1 cellular context compared by ENCODE assay signal in the genomic region with DNA sequence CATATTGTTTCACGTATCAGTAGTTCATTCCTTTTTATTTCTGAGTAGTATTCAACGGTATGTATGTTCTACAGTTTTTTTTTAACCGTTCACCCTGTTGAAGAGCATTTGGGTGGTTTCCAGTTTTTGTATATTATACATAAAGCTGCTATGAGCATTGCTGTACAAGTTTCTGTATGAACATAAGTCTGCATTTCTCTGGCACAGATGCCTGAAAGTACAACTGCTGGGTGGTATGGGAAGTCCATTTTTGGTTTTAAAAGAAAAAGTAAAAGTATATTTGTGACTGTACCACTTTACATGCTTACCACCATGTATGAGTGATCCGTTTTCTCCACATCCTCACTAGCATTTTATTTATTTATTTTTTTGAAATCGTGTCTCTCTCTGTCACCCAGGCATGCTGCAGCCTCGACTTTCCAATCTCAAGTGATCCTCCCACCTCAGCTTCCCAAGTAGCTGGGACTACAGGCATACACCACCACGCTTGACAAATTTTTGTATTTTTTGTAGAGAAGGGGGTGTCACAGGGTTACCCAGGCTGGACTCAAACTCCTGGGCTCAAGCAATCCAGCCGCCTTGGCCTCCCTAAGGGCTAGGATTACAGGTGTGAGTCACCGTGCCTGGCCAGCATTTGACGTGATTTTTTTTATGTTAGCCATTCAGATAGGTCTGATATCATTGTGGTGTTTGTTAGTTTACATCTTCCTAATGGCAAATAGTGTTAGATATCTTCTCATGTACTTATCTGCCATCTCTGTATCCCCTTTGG.
TF ChIP-seq lines count a peak whose summit lies in the region.

No MANE protein-coding gene starts in this region.

TF ChIP-seq in SK-N-SH treated with all-trans-retinoic acid at 6 μM for 48 hours, 23 proteins besides CTCF, POLR2A, EP300 and RAD21 (continued from another document):
- TF ChIP-seq, protein P1, sequence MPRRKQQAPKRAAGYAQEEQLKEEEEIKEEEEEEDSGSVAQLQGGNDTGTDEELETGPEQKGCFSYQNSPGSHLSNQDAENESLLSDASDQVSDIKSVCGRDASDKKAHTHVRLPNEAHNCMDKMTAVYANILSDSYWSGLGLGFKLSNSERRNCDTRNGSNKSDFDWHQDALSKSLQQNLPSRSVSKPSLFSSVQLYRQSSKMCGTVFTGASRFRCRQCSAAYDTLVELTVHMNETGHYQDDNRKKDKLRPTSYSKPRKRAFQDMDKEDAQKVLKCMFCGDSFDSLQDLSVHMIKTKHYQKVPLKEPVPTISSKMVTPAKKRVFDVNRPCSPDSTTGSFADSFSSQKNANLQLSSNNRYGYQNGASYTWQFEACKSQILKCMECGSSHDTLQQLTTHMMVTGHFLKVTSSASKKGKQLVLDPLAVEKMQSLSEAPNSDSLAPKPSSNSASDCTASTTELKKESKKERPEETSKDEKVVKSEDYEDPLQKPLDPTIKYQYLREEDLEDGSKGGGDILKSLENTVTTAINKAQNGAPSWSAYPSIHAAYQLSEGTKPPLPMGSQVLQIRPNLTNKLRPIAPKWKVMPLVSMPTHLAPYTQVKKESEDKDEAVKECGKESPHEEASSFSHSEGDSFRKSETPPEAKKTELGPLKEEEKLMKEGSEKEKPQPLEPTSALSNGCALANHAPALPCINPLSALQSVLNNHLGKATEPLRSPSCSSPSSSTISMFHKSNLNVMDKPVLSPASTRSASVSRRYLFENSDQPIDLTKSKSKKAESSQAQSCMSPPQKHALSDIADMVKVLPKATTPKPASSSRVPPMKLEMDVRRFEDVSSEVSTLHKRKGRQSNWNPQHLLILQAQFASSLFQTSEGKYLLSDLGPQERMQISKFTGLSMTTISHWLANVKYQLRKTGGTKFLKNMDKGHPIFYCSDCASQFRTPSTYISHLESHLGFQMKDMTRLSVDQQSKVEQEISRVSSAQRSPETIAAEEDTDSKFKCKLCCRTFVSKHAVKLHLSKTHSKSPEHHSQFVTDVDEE (CRISPR knock-in tag; IDR thresholded peaks at IDR 0.05) = no peak
- TF ChIP-seq TCF4 (CRISPR knock-in tag; IDR thresholded peaks at IDR 0.05; ENCODE audit: borderline replicate concordance) = no peak
- TF ChIP-seq, protein P2, sequence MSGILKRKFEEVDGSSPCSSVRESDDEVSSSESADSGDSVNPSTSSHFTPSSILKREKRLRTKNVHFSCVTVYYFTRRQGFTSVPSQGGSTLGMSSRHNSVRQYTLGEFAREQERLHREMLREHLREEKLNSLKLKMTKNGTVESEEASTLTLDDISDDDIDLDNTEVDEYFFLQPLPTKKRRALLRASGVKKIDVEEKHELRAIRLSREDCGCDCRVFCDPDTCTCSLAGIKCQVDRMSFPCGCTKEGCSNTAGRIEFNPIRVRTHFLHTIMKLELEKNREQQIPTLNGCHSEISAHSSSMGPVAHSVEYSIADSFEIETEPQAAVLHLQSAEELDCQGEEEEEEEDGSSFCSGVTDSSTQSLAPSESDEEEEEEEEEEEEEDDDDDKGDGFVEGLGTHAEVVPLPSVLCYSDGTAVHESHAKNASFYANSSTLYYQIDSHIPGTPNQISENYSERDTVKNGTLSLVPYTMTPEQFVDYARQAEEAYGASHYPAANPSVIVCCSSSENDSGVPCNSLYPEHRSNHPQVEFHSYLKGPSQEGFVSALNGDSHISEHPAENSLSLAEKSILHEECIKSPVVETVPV (CRISPR knock-in tag; IDR thresholded peaks at IDR 0.05) = no peak
- no peak for TF ChIP-seq BACH2 (CRISPR knock-in tag; IDR thresholded peaks at IDR 0.05; ENCODE audit: borderline replicate concordance)
- TF ChIP-seq PPARA (CRISPR knock-in tag; IDR thresholded peaks at IDR 0.05; ENCODE audit: borderline replicate concordance) = no peak
- TF ChIP-seq, protein P3, sequence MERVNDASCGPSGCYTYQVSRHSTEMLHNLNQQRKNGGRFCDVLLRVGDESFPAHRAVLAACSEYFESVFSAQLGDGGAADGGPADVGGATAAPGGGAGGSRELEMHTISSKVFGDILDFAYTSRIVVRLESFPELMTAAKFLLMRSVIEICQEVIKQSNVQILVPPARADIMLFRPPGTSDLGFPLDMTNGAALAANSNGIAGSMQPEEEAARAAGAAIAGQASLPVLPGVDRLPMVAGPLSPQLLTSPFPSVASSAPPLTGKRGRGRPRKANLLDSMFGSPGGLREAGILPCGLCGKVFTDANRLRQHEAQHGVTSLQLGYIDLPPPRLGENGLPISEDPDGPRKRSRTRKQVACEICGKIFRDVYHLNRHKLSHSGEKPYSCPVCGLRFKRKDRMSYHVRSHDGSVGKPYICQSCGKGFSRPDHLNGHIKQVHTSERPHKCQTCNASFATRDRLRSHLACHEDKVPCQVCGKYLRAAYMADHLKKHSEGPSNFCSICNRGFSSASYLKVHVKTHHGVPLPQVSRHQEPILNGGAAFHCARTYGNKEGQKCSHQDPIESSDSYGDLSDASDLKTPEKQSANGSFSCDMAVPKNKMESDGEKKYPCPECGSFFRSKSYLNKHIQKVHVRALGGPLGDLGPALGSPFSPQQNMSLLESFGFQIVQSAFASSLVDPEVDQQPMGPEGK (CRISPR knock-in tag; IDR thresholded peaks at IDR 0.05; ENCODE audit: borderline replicate concordance) = no peak
- TF ChIP-seq GLIS3 (CRISPR knock-in tag; IDR thresholded peaks at IDR 0.05) = no peak
- TF ChIP-seq ZNF70 (CRISPR knock-in tag; IDR thresholded peaks at IDR 0.05) = no peak
- no peak for TF ChIP-seq ZC3H10 (CRISPR knock-in tag; IDR thresholded peaks at IDR 0.05)
- no peak for TF ChIP-seq ZNF8 (CRISPR knock-in tag; IDR thresholded peaks at IDR 0.05)
- TF ChIP-seq ZFP30 (CRISPR knock-in tag; IDR thresholded peaks at IDR 0.05) = no peak
- TF ChIP-seq RARB (CRISPR knock-in tag; IDR thresholded peaks at IDR 0.05) = no peak
- TF ChIP-seq ISL1 (CRISPR knock-in tag; IDR thresholded peaks at IDR 0.05) = no peak
- no peak for TF ChIP-seq ESRRG (CRISPR knock-in tag; IDR thresholded peaks at IDR 0.05)
- TF ChIP-seq CSDC2 (CRISPR knock-in tag; IDR thresholded peaks at IDR 0.05) = no peak
